In genomic region chr19:13262450-13262849, GRCh38 we compare ENCODE assay signal across 8 cellular contexts.
A peak's percentile ranks its signal among the peaks of the same experiment; 100 is the strongest.
DNase-seq lines count a peak whose midpoint lies in the region; ATAC-seq, FAIRE-seq and TF ChIP-seq lines count a peak whose summit lies in the region.

No MANE protein-coding gene starts in this region.

- peak; percentile 39 for FAIRE-seq in TTC549 (lab: Jason Lieb, UNC)

- peak; percentile 31 for ATAC-seq in gastroesophageal sphincter
- no peak for ATAC-seq in GM21515 (IDR thresholded peaks at IDR 0.05; ENCODE audit: unreplicated experiment)
- ATAC-seq in HG03378 (IDR thresholded peaks at IDR 0.05; ENCODE audit: unreplicated experiment): no peak

- no peak for TF ChIP-seq POLR2A in gastroesophageal sphincter (IDR thresholded peaks at IDR 0.05)
- TF ChIP-seq POLR2A in sigmoid colon (IDR thresholded peaks at IDR 0.05): no peak

- H3K36me3 ChIP-seq in gastroesophageal sphincter: no peaks in the 10 kb centered on the region
- no peaks in the 10 kb centered on the region for H3K36me3 ChIP-seq in sigmoid colon

- intact Hi-C loops in sigmoid colon (cut with DNase I): loop anchor here (2.0 to 5.0 kb wide), 4 partner anchors 70 to 286 kb away; partner anchors contain the start of genes NACC1 and TRMT1

- DNase-seq in DMS 273 (lab: John Stamatoyannopoulos, UW; ENCODE audit: unreplicated experiment) (peak; percentile 70), DMS 273 treated with DMSO at 0.1 percent for 48 hours (lab: John Stamatoyannopoulos, UW) (no peak), KG1 (lab: John Stamatoyannopoulos, UW) (peak; percentile 54), sigmoid colon (no peak)

- H3K4me1 ChIP-seq in gastroesophageal sphincter (no peaks in the 10 kb centered on the region), sigmoid colon (no peaks in the 10 kb centered on the region)

- no peak for TF ChIP-seq EP300 in gastroesophageal sphincter (IDR thresholded peaks at IDR 0.05)
- no peak for TF ChIP-seq EP300 in sigmoid colon (IDR thresholded peaks at IDR 0.05)

- H3K4me3 ChIP-seq in gastroesophageal sphincter: no peak overlapping the region
- no peak overlapping the region for H3K4me3 ChIP-seq in sigmoid colon

- WGBS in gastroesophageal sphincter (ENCODE audit: low coverage in 1 of 2), 2 donors: 20 to 43% methylated on average over 3 to 5 of the region's 8 CpGs
- 43 to 62% methylated on average over 8 of the region's 8 CpGs for WGBS in sigmoid colon, 2 donors

- H3K27me3 ChIP-seq in gastroesophageal sphincter (peaks cover 12% of the 10 kb centered on the region), sigmoid colon (peaks cover 0 to 7% (median 0%) of the 10 kb centered on the region in 3 donors)

- no peaks in the 10 kb centered on the region for H3K9me3 ChIP-seq in gastroesophageal sphincter
- H3K9me3 ChIP-seq in sigmoid colon: no peaks in the 10 kb centered on the region

- TF ChIP-seq CTCF in gastroesophageal sphincter (IDR thresholded peaks at IDR 0.05) (peak in 3 of 4 experiments; percentile 63 to 66 (median 63)), sigmoid colon (IDR thresholded peaks at IDR 0.05) (peak; percentile 43 to 56 (median 49))

- no peak overlapping the region for H3K27ac ChIP-seq in gastroesophageal sphincter
- H3K27ac ChIP-seq in sigmoid colon: no peak overlapping the region

Comparison
In these comparisons a context has a peak if more than half of its experiments do, and no peak if none do; other contexts are left out.
1. DNase-seq: peak in DMS 273 (single experiment) and KG1 (single experiment); none in DMS 273 treated with DMSO at 0.1 percent for 48 hours (single experiment) and sigmoid colon (single experiment).